In the genomic region with DNA sequence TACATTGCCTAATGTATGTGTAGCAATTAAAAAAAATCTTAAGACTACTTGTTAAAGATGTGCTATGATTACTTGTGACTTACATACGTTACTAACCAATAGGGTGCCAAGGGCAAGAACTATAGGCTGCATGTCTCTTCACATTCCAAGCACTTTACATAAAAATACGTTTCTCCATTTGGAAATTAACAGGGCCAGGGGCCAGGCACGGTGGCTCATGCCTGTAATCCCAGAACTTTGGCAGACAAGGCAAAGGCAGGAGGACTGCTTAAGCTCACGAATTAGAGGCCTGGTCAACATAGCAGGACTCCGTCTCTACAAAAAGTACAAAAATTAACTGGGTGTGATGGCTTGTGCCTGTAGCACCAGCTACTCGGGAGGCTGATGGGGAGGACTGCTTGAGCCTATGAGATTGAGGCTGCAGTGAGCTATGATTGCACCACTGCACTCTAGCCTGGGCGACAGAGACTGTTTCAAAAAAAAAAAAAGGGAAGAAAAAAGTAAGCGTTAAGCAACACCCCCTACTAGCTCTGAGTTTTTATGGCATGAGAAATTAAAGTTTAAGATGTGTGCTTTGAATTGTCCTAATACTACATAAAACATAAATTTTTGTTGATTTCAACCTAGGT, we compare ENCODE assay signal across 19 cellular contexts. TPM values are rescaled to one million over a fixed set of nuclear protein-coding genes. Genes with fewer than 3 reads are reported as not detected.
A peak's percentile ranks its signal among the peaks of the same experiment; 100 is the strongest.
DNase-seq lines count a peak whose midpoint lies in the region; ATAC-seq lines count a peak whose summit lies in the region.
"Had no signal": no experiment of that assay in that cellular context is flagged by ENCODE, and none has a peak within 500 bp of the region (broad histone marks: within the 10 kb centered on the region; RNA-seq: fewer than 3 reads in every experiment).

No MANE protein-coding gene starts in this region.

- H3K14ac ChIP-seq in trophoblast cell (ENCODE audit: low read length) = no peak overlapping the region
- H3K14ac ChIP-seq in neuronal stem cell (ENCODE audit: low read length) = no peak overlapping the region

- CTCF ChIA-PET in activated CD8-positive, alpha-beta memory T cell treated with anti-CD3 and anti-CD28 coated beads, Interleukin-2, amount 10 ng/mL, durations not matched to agents 7 days and 5 days (lab: Charles Lee) = interaction anchor here (0.8 to 1.2 kb wide), 2 partner anchors 11 to 352 kb away, joined by 4 to 6 read pairs; no protein-coding TSS in a partner anchor
- CTCF ChIA-PET in naive thymus-derived CD4-positive, alpha-beta T cell (lab: Charles Lee) = interaction anchor here (0.8 kb wide), 1 partner anchor 22 kb away, joined by 4 read pairs; no protein-coding TSS in a partner anchor

- H2BK12ac ChIP-seq in trophoblast cell (ENCODE audit: low read length) (no peak overlapping the region), neuronal stem cell (ENCODE audit: low read length) (no peak overlapping the region)

- H3K36me3 ChIP-seq in HUES6 (ENCODE audit: control insufficient read depth, insufficient read depth, low read length) = peaks cover 86% of the 10 kb centered on the region
- H3K36me3 ChIP-seq in naive thymus-derived CD4-positive, alpha-beta T cell (ENCODE audit: control insufficient read depth in 2 of 3, insufficient read depth in 3 of 3, low read length in 3 of 3) = peaks cover 10 to 74% (median 18%) of the 10 kb centered on the region in 3 experiments
- peaks cover 38 to 42% of the 10 kb centered on the region in 2 experiments for H3K36me3 ChIP-seq in trophoblast cell (ENCODE audit: control insufficient read depth in 1 of 2, insufficient read depth in 2 of 2, low read length in 2 of 2)
- peaks cover 11 to 96% of the 10 kb centered on the region in 2 donors for H3K36me3 ChIP-seq in neuronal stem cell (replicated peaks in 1 of 2; ENCODE audit: control insufficient read depth in 2 of 2, insufficient read depth in 2 of 2, low read length in 2 of 2)

- H2BK120ac ChIP-seq in trophoblast cell (ENCODE audit: insufficient read depth, low read length, poor library complexity) (no peak overlapping the region), neuronal stem cell (ENCODE audit: low read depth, low read length) (no peak overlapping the region)

- H3K27me3 ChIP-seq in HUES6 (ENCODE audit: control insufficient read depth, insufficient read depth, low read length) (no peaks in the 10 kb centered on the region), trophoblast cell (ENCODE audit: insufficient read depth, low read length) (no peaks in the 10 kb centered on the region), neuronal stem cell (ENCODE audit: control insufficient read depth in 3 of 3, insufficient read depth in 3 of 3, low read depth in 1 of 3, low read length in 3 of 3) (no peaks in the 10 kb centered on the region)
- no peaks in the 10 kb centered on the region for H3K27me3 ChIP-seq in naive thymus-derived CD4-positive, alpha-beta T cell (ENCODE audit: control insufficient read depth in 2 of 2, insufficient read depth in 2 of 2, low read length in 2 of 2)
- H3K27me3 ChIP-seq: BLaER1 treated with 17β-estradiol and CSF1 and Interleukin-3, amounts not matched to agents 10 nM and 100 nM; heart left ventricle; suprapubic skin had no signal

- H3K9ac ChIP-seq in HUES6 (ENCODE audit: low read length) (no peak overlapping the region), trophoblast cell (ENCODE audit: low read length) (no peak overlapping the region), neuronal stem cell (ENCODE audit: low read depth, low read length, poor library complexity) (no peak overlapping the region)
- H3K9ac ChIP-seq: BLaER1 treated with 17β-estradiol and CSF1 and Interleukin-3, amounts not matched to agents 10 nM and 100 nM had no signal

- 0 out of 2 replicates have a peak overlapping the region, but pooled peaks have one; percentile 4 for H3K27ac ChIP-seq in HUES6 (ENCODE audit: low read depth, low read length)
- H3K27ac ChIP-seq in naive thymus-derived CD4-positive, alpha-beta T cell (ENCODE audit: low read depth, low read length) = no peak overlapping the region
- no peak overlapping the region for H3K27ac ChIP-seq in trophoblast cell (ENCODE audit: low read depth, low read length)
- no peak overlapping the region for H3K27ac ChIP-seq in neuronal stem cell (replicated peaks; ENCODE audit: low read length)
- H3K27ac ChIP-seq: BLaER1 treated with 17β-estradiol and CSF1 and Interleukin-3, amounts not matched to agents 10 nM and 100 nM; suprapubic skin had no signal

- H3K27ac Mint-ChIP-seq in activated CD8-positive, alpha-beta memory T cell treated with anti-CD3 and anti-CD28 coated beads, Interleukin-2, amount 10 ng/mL, durations not matched to agents 7 days and 5 days = peak overlapping the region; percentile 26
- peak overlapping the region in 3 of 9 donors; percentile 3 to 55 (median 41) for H3K27ac Mint-ChIP-seq in naive thymus-derived CD4-positive, alpha-beta T cell
- H3K27ac Mint-ChIP-seq: activated CD4-positive, alpha-beta memory T cell treated with anti-CD3 and anti-CD28 coated beads for 36 hours had no signal

- H2AK5ac ChIP-seq in trophoblast cell (ENCODE audit: low read length) (no peak overlapping the region), neuronal stem cell (ENCODE audit: low read depth, low read length) (no peak overlapping the region)

- H3K9me3 ChIP-seq in HUES6 (ENCODE audit: control insufficient read depth, insufficient read depth, low read depth, low read length) (no peaks in the 10 kb centered on the region), trophoblast cell (ENCODE audit: insufficient read depth, low read depth, low read length) (peaks cover 1% of the 10 kb centered on the region), neuronal stem cell (replicated peaks in 1 of 2; ENCODE audit: control insufficient read depth in 2 of 2, insufficient read depth in 1 of 2, low read depth in 1 of 2, low read length in 2 of 2) (peaks cover 0 to 4% of the 10 kb centered on the region in 2 donors)
- H3K9me3 ChIP-seq in naive thymus-derived CD4-positive, alpha-beta T cell (ENCODE audit: control insufficient read depth in 2 of 3, low read length in 3 of 3) = no peaks in the 10 kb centered on the region
- H3K9me3 ChIP-seq: heart left ventricle, suprapubic skin had no signal

- H3K79me2 ChIP-seq in trophoblast cell (ENCODE audit: control insufficient read depth, insufficient read depth, low read length, poor library complexity) = peaks cover 2% of the 10 kb centered on the region

- H3K23ac ChIP-seq in trophoblast cell (ENCODE audit: low read length) (no peak overlapping the region), neuronal stem cell (ENCODE audit: low read depth, low read length, poor library complexity) (no peak overlapping the region)

- no peak overlapping the region for H4K12ac ChIP-seq in trophoblast cell (ENCODE audit: low read depth, low read length)

- DNase-seq in activated CD8-positive, alpha-beta memory T cell treated with anti-CD3 and anti-CD28 coated beads, Interleukin-2, amount 10 ng/mL, durations not matched to agents 7 days and 5 days = no peak
- no peak for DNase-seq in activated CD8-positive, alpha-beta memory T cell treated with anti-CD3 and anti-CD28 coated beads, Interleukin-2, amount 50 U/mL, for 48 hours
- peak; percentile 84 for DNase-seq in SKM-1 treated with dmso at 0.1 percent for 144 hours (lab: John Stamatoyannopoulos, UW; ENCODE audit: unreplicated experiment)
- DNase-seq in naive thymus-derived CD4-positive, alpha-beta T cell = no peak
- no peak for DNase-seq in trophoblast cell
- no peak for DNase-seq in neuronal stem cell (ENCODE audit: low spot score)
- DNase-seq in COLO829 (ENCODE audit: low spot score) = no peak
- DNase-seq: 8988T; activated CD4-positive, alpha-beta memory T cell treated with anti-CD3 and anti-CD28 coated beads for 36 hours; DMS153; effector memory CD4-positive, alpha-beta T cell; heart left ventricle; NCI-H1694; posterior cingulate gyrus; stimulated activated CD4-positive, alpha-beta T cell treated with anti-CD3 and anti-CD28 coated beads, Interleukin-4, amount 100 ng/mL, for 1 hour had no signal

- POLR2A ChIA-PET in naive thymus-derived CD4-positive, alpha-beta T cell (lab: Charles Lee) = interaction anchor here (2.2 kb wide), 1 partner anchor 11 kb away, joined by 6 read pairs; no protein-coding TSS in a partner anchor

- H2BK5ac ChIP-seq in trophoblast cell (ENCODE audit: low read depth, low read length, poor library complexity) = no peak overlapping the region
- H2BK5ac ChIP-seq in neuronal stem cell (ENCODE audit: low read length) = no peak overlapping the region

- no peak overlapping the region for H3K4me3 Mint-ChIP-seq in activated CD8-positive, alpha-beta memory T cell treated with anti-CD3 and anti-CD28 coated beads, Interleukin-2, amount 10 ng/mL, durations not matched to agents 7 days and 5 days
- H3K4me3 Mint-ChIP-seq in naive thymus-derived CD4-positive, alpha-beta T cell = no peak overlapping the region
- H3K4me3 Mint-ChIP-seq: activated CD4-positive, alpha-beta memory T cell treated with anti-CD3 and anti-CD28 coated beads for 36 hours; central memory CD8-positive, alpha-beta T cell had no signal

- no peak overlapping the region for H3K4me3 ChIP-seq in HUES6 (ENCODE audit: low read depth, low read length)
- H3K4me3 ChIP-seq in naive thymus-derived CD4-positive, alpha-beta T cell (ENCODE audit: low read length) = no peak overlapping the region
- H3K4me3 ChIP-seq in trophoblast cell (ENCODE audit: low read depth, low read length) = no peak overlapping the region
- no peak overlapping the region for H3K4me3 ChIP-seq in neuronal stem cell (ENCODE audit: low read length in 2 of 2)
- H3K4me3 ChIP-seq: BLaER1 treated with 17β-estradiol and CSF1 and Interleukin-3, amounts not matched to agents 10 nM and 100 nM; heart left ventricle; suprapubic skin had no signal

- H4K8ac ChIP-seq in trophoblast cell (ENCODE audit: low read depth, low read length) = no peak overlapping the region
- H4K8ac ChIP-seq in neuronal stem cell (ENCODE audit: low read depth, low read length) = no peak overlapping the region

- H3K4me1 ChIP-seq in HUES6 (ENCODE audit: control insufficient read depth, insufficient read depth, low read length) (peaks cover 4% of the 10 kb centered on the region; the same call in 1 of the 2 replicates), trophoblast cell (ENCODE audit: control insufficient read depth in 1 of 2, insufficient read depth in 2 of 2, low read length in 2 of 2) (no peaks in the 10 kb centered on the region), neuronal stem cell (ENCODE audit: control insufficient read depth in 2 of 2, insufficient read depth in 1 of 2, low read depth in 1 of 2, low read length in 2 of 2) (no peaks in the 10 kb centered on the region)
- peaks cover 5 to 13% of the 10 kb centered on the region in 2 donors for H3K4me1 ChIP-seq in naive thymus-derived CD4-positive, alpha-beta T cell (ENCODE audit: control insufficient read depth in 2 of 2, insufficient read depth in 2 of 2, low read length in 2 of 2)

- H3K27me3 Mint-ChIP-seq in activated CD8-positive, alpha-beta memory T cell treated with anti-CD3 and anti-CD28 coated beads, Interleukin-2, amount 10 ng/mL, durations not matched to agents 7 days and 5 days = no peaks in the 10 kb centered on the region
- H3K27me3 Mint-ChIP-seq in naive thymus-derived CD4-positive, alpha-beta T cell = no peaks in the 10 kb centered on the region
- H3K27me3 Mint-ChIP-seq: activated CD4-positive, alpha-beta memory T cell treated with anti-CD3 and anti-CD28 coated beads for 36 hours; central memory CD8-positive, alpha-beta T cell had no signal

- H3K79me1 ChIP-seq in trophoblast cell (ENCODE audit: low read length) (no peaks in the 10 kb centered on the region), neuronal stem cell (ENCODE audit: low read depth, low read length) (peaks cover 3% of the 10 kb centered on the region)

- no CpG with 5 or more reads among the region's 8 CpGs for WGBS in trophoblast cell (ENCODE audit: extremely low coverage, insufficient coverage, insufficient read length)
- no CpG with 5 or more reads among the region's 8 CpGs for WGBS in neuronal stem cell (ENCODE audit: extremely low coverage in 2 of 2, insufficient read length in 2 of 2, insufficient replicate concordance in 1 of 2), 2 donors

- no peak overlapping the region for H2AFZ ChIP-seq in trophoblast cell (ENCODE audit: insufficient read depth, low read length, poor library complexity)
- no peak overlapping the region for H2AFZ ChIP-seq in neuronal stem cell (ENCODE audit: low read length)

- H3K4me2 ChIP-seq in trophoblast cell (ENCODE audit: low read length) = no peak overlapping the region
- no peak overlapping the region for H3K4me2 ChIP-seq in neuronal stem cell (ENCODE audit: insufficient read depth, low read length, poor library complexity, severe bottlenecking)

- no peak for ATAC-seq in activated CD8-positive, alpha-beta memory T cell treated with anti-CD3 and anti-CD28 coated beads, Interleukin-2, amount 10 ng/mL, durations not matched to agents 7 days and 5 days
- ATAC-seq in naive thymus-derived CD4-positive, alpha-beta T cell = peak; percentile 64

- H2BK15ac ChIP-seq in neuronal stem cell (ENCODE audit: low read length) = no peak overlapping the region

- H3K18ac ChIP-seq in trophoblast cell (ENCODE audit: low read length) (no peak overlapping the region), neuronal stem cell (ENCODE audit: low read length) (no peak overlapping the region)

- H3K4ac ChIP-seq in trophoblast cell (ENCODE audit: low read depth, low read length) (no peak overlapping the region), neuronal stem cell (ENCODE audit: low read length) (no peak overlapping the region)

- peaks cover 19% of the 10 kb centered on the region for H3K4me1 Mint-ChIP-seq in activated CD8-positive, alpha-beta memory T cell treated with anti-CD3 and anti-CD28 coated beads, Interleukin-2, amount 10 ng/mL, durations not matched to agents 7 days and 5 days
- H3K4me1 Mint-ChIP-seq in naive thymus-derived CD4-positive, alpha-beta T cell = peaks cover 7 to 26% (median 18%) of the 10 kb centered on the region in 7 donors

- H3K36me3 Mint-ChIP-seq in activated CD8-positive, alpha-beta memory T cell treated with anti-CD3 and anti-CD28 coated beads, Interleukin-2, amount 10 ng/mL, durations not matched to agents 7 days and 5 days = peaks cover 58% of the 10 kb centered on the region
- peaks cover 7 to 34% (median 18%) of the 10 kb centered on the region in 5 donors for H3K36me3 Mint-ChIP-seq in naive thymus-derived CD4-positive, alpha-beta T cell

- no peaks in the 10 kb centered on the region for H3K9me3 Mint-ChIP-seq in activated CD8-positive, alpha-beta memory T cell treated with anti-CD3 and anti-CD28 coated beads, Interleukin-2, amount 10 ng/mL, durations not matched to agents 7 days and 5 days (ENCODE audit: low read depth)
- H3K9me3 Mint-ChIP-seq in naive thymus-derived CD4-positive, alpha-beta T cell = peaks cover 0 to 3% (median 0%) of the 10 kb centered on the region in 11 donors
- H3K9me3 Mint-ChIP-seq: activated CD4-positive, alpha-beta memory T cell treated with anti-CD3 and anti-CD28 coated beads for 36 hours; central memory CD8-positive, alpha-beta T cell had no signal

- H4K91ac ChIP-seq in trophoblast cell (ENCODE audit: low read depth, low read length) (no peak overlapping the region), neuronal stem cell (ENCODE audit: low read depth, low read length, poor library complexity) (no peak overlapping the region)

- intact Hi-C loops in naive thymus-derived CD4-positive, alpha-beta T cell (cut with micrococcal nuclease) = no loop called here

RNA-seq across cellular contexts. Expression of a gene that starts 12.3 kb away (rescaled TPM):
- 10 to 100 TPM; 52.8 to 63.2 TPM for total RNA-seq in activated CD8-positive, alpha-beta memory T cell treated with anti-CD3 and anti-CD28 coated beads, Interleukin-2, amount 10 ng/mL, durations not matched to agents 7 days and 5 days
- total RNA-seq in naive thymus-derived CD4-positive, alpha-beta T cell = 10 to 100 TPM; 35.8 to 54.4 (median 40.5) TPM
- 10 to 100 TPM; 30.4 to 37.1 TPM for polyA plus RNA-seq in naive thymus-derived CD4-positive, alpha-beta T cell
- polyA plus RNA-seq in trophoblast cell (2013) = 90.4 and 95.6 TPM in 2 replicates
- 33.7 TPM for polyA plus RNA-seq in neuronal stem cell (2013, experiment 1 of 2)
- 34.6 TPM for polyA plus RNA-seq in neuronal stem cell (2013, experiment 2 of 2)

RNA-seq across cellular contexts. Expression of a gene that starts 23.0 kb away (rescaled TPM):
- total RNA-seq in activated CD8-positive, alpha-beta memory T cell treated with anti-CD3 and anti-CD28 coated beads, Interleukin-2, amount 10 ng/mL, durations not matched to agents 7 days and 5 days = 10 to 100 TPM; 44.9 to 67.6 TPM
- total RNA-seq in naive thymus-derived CD4-positive, alpha-beta T cell = 100 to 1,000 TPM in 2 of 5 experiments, 10 to 100 TPM in 3; 53.1 to 108 (median 99.6) TPM
- 100 to 1,000 TPM; 117 to 148 TPM for polyA plus RNA-seq in naive thymus-derived CD4-positive, alpha-beta T cell
- polyA plus RNA-seq in trophoblast cell (2013) = 17.5 and 17.8 TPM in 2 replicates
- 16.3 TPM for polyA plus RNA-seq in neuronal stem cell (2013, experiment 1 of 2)
- 16.7 TPM for polyA plus RNA-seq in neuronal stem cell (2013, experiment 2 of 2)
